In genomic region chr16:78624349-78624748, GRCh38 we compare ENCODE assay signal across 1 cellular context.
TF ChIP-seq lines count a peak whose summit lies in the region.

No MANE protein-coding gene starts in this region.

TF ChIP-seq in SK-N-SH, 30 proteins besides CTCF, POLR2A, EP300 and RAD21 (continued from another document):
- no peak for TF ChIP-seq NRF1 (IDR thresholded peaks at IDR 0.05; ENCODE audit: low read depth, low read length)
- TF ChIP-seq RCOR1 (IDR thresholded peaks at IDR 0.05; ENCODE audit: low read length), result no peak
- no peak for TF ChIP-seq TAF1 (IDR thresholded peaks at IDR 0.05; ENCODE audit: borderline replicate concordance, low read depth, low read length)
- no peak for TF ChIP-seq MXI1 (IDR thresholded peaks at IDR 0.05; ENCODE audit: low read depth, low read length)
- no peak for TF ChIP-seq GABPA (IDR thresholded peaks at IDR 0.05; ENCODE audit: low read depth)
- TF ChIP-seq SMC3 (IDR thresholded peaks at IDR 0.05; ENCODE audit: low read depth, low read length), result no peak
- no peak for TF ChIP-seq SIN3A (IDR thresholded peaks at IDR 0.05; ENCODE audit: borderline replicate concordance, low read depth, low read length)
- TF ChIP-seq TEAD4 (IDR thresholded peaks at IDR 0.05; ENCODE audit: borderline replicate concordance, insufficient read depth), result no peak
- TF ChIP-seq FOXM1 (IDR thresholded peaks at IDR 0.05; ENCODE audit: low read depth), result no peak
- TF ChIP-seq RFX5 (IDR thresholded peaks at IDR 0.05; ENCODE audit: low read length), result no peak
- TF ChIP-seq JUND (IDR thresholded peaks at IDR 0.05), result no peak
